ENCODE assay signal across 9 cellular contexts in the genomic region with DNA sequence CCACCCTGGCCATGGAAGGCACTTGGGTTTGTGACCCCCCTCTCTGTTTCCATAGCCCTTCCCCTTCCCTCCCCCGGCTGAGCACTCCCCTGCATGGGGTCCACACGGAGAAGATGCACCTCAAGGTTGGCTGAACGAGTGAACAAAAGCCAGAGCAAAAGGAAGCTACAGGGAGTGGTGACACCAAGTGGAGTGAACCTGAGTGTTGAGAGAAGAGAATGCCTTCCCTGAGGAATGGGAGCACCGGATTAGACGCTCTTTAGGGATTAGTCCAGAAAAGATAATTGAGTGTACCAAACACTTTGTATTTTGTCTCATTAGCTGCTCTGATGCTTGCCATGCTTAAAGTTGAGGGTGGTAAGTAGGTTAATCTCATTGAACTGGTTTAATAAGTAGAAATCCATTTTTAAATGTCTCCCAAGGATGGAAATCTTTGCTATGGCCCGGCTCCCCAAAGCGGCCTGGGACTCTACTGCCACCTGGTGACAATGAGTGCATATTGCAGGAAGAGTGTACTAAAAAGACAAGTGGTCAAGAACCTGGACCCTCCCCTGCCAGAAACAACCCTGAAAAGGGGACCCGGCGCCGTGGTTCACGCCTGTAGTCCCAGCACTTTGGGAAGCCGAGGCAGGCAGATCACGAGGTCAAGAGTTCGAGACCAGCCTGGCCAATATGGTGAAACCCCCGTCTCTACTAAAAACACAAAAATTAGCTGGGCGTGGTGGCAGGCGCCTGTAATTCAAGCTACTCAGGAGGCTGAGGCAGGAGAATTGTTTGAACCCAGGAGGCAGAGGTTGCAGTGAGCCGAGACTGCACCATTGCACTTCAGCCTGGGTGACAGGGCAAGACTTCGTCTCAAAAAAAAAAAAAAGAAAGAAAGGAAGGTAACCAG.
DNase-seq lines count a peak whose midpoint lies in the region; ATAC-seq, FAIRE-seq and TF ChIP-seq lines count a peak whose summit lies in the region.
"Had no signal": no experiment of that assay in that cellular context is flagged by ENCODE, and none has a peak within 500 bp of the region (broad histone marks: within the 10 kb centered on the region; RNA-seq: fewer than 3 reads in every experiment).

No MANE protein-coding gene starts in this region.

- peak; percentile 69 for DNase-seq in COLO668 (lab: John Stamatoyannopoulos, UW; ENCODE audit: unreplicated experiment)
- DNase-seq in GM18507 (ENCODE audit: extremely low spot score, insufficient read length, low read depth): peak; percentile 51
- DNase-seq in RPMI7951 (ENCODE audit: low read depth): peak; percentile 32
- DNase-seq in fibroblast of the aortic adventitia (ENCODE audit: low read depth): peak; percentile 2
- DNase-seq in stimulated activated naive CD8-positive, alpha-beta T cell treated with anti-CD3 and anti-CD28 coated beads, Interleukin-15, Interleukin-2, amounts not matched to agents 100 U/mL and 50 U/mL, for 24 hours: peak; percentile 31
- no peak for DNase-seq in G401 (ENCODE audit: low spot score)
- DNase-seq in omental fat pad (ENCODE audit: low spot score): no peak

- FAIRE-seq in GM18507 (lab: Jason Lieb, UNC): peak; percentile 68

- ATAC-seq in stimulated activated naive CD8-positive, alpha-beta T cell treated with anti-CD3 and anti-CD28 coated beads, Interleukin-15, Interleukin-2, amounts not matched to agents 100 U/mL and 50 U/mL, for 24 hours: no peak
- ATAC-seq in HG02588 (IDR thresholded peaks at IDR 0.05; ENCODE audit: unreplicated experiment) (no peak), omental fat pad (ENCODE audit: low FRiP score) (no peak)
- ATAC-seq: naive thymus-derived CD8-positive, alpha-beta T cell had no signal

- in situ Hi-C loops in G401 (cut with HindIII; ENCODE audit: low sequenced_read_pairs): no loop called here

- H3K4me3 ChIP-seq in fibroblast of the aortic adventitia (ENCODE audit: low read depth, low read length): no peak overlapping the region

- peak; percentile 53 for TF ChIP-seq CTCF in fibroblast of the aortic adventitia (IDR thresholded peaks at IDR 0.05; ENCODE audit: insufficient read depth, low read length)
- no peak for TF ChIP-seq CTCF in omental fat pad (IDR thresholded peaks at IDR 0.05)

Comparison
In these comparisons a context has a peak if more than half of its experiments do, and no peak if none do; other contexts are left out.
1. DNase-seq: peak in COLO668 (single experiment), GM18507 (single experiment), RPMI7951 (single experiment), fibroblast of the aortic adventitia (single experiment) and stimulated activated naive CD8-positive, alpha-beta T cell treated with anti-CD3 and anti-CD28 coated beads, Interleukin-15, Interleukin-2, amounts not matched to agents 100 U/mL and 50 U/mL, for 24 hours (single experiment); none in G401 (single experiment) and omental fat pad (single experiment).